9 cellular contexts compared by ENCODE assay signal in the genomic region with DNA sequence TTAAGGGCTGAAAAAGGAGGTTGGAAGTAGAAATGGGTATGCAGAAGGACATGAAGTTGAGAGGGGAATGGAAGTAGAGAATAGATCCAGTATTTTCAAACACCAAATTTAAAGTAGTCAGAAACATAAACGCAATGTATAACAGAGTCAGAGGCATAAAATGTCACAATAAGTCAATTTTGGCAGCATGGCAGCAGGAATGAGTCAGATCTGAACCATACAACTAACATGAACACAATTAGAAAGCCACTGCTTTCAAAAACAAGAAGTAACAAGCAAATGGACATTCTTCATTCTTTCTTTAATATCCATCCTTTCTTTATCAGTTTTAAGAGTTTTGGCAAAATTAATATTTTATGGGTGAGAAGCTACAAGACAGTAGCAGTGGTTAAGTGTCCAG. TPM values are rescaled to one million over a fixed set of nuclear protein-coding genes. Genes with fewer than 3 reads are reported as not detected.
DNase-seq lines count a peak whose midpoint lies in the region; ATAC-seq and TF ChIP-seq lines count a peak whose summit lies in the region.
"Had no signal": no experiment of that assay in that cellular context is flagged by ENCODE, and none has a peak within 500 bp of the region (broad histone marks: within the 10 kb centered on the region; RNA-seq: fewer than 3 reads in every experiment).

No MANE protein-coding gene starts in this region.

- H3F3A ChIP-seq in OCI-LY1 (ENCODE audit: insufficient read depth, low read length) (no peaks in the 10 kb centered on the region), smooth muscle cell (ENCODE audit: low read depth) (no peaks in the 10 kb centered on the region)

- H3K36me3 ChIP-seq in OCI-LY1 (ENCODE audit: insufficient read depth, low read length) (peaks cover 48% of the 10 kb centered on the region), smooth muscle cell (ENCODE audit: low read depth) (peaks cover 3% of the 10 kb centered on the region), sigmoid colon (peaks cover 0 to 9% (median 0%) of the 10 kb centered on the region in 4 donors)

- H2AFZ ChIP-seq in OCI-LY1 (ENCODE audit: low read length), result no peak overlapping the region
- H2AFZ ChIP-seq in smooth muscle cell (ENCODE audit: low read depth), result no peak overlapping the region

- peak overlapping the region; percentile 93 for H3K4me3 Mint-ChIP-seq in activated T-cell treated with anti-CD3 and anti-CD28 coated beads, Interleukin-2, amount 50 U/mL, for 4 hours

- no peaks in the 10 kb centered on the region for H3K9me3 ChIP-seq in OCI-LY1 (ENCODE audit: low read length)
- H3K9me3 ChIP-seq in smooth muscle cell (replicated peaks; ENCODE audit: low read depth), result no peaks in the 10 kb centered on the region
- no peaks in the 10 kb centered on the region for H3K9me3 ChIP-seq in sigmoid colon
- H3K9me3 ChIP-seq: tibial nerve had no signal

- H3K27ac ChIP-seq in OCI-LY1 (ENCODE audit: low read depth, low read length, poor library complexity, severe bottlenecking) (no peak overlapping the region), coronary artery (no peak overlapping the region), smooth muscle cell (ENCODE audit: low read depth) (peak overlapping the region; percentile 16), sigmoid colon (no peak overlapping the region)
- H3K27ac ChIP-seq: tibial nerve had no signal

- H3K27me3 ChIP-seq in OCI-LY1 (ENCODE audit: insufficient read depth, low read length) (no peaks in the 10 kb centered on the region), smooth muscle cell (ENCODE audit: low read depth) (no peaks in the 10 kb centered on the region), sigmoid colon (no peaks in the 10 kb centered on the region)
- H3K27me3 ChIP-seq: tibial nerve had no signal

- H3K79me2 ChIP-seq in OCI-LY1 (ENCODE audit: insufficient read depth, low read length), result peaks cover 72% of the 10 kb centered on the region
- H3K79me2 ChIP-seq in smooth muscle cell (ENCODE audit: low read depth), result peaks cover 81% of the 10 kb centered on the region

- no peak for TF ChIP-seq POLR2A in sigmoid colon (IDR thresholded peaks at IDR 0.05)

- H3K4me2 ChIP-seq in OCI-LY1 (ENCODE audit: low read length), result peak overlapping the region; percentile 92
- H3K4me2 ChIP-seq in smooth muscle cell, result peak overlapping the region; percentile 96

- no peak for DNase-seq in activated T-cell treated with anti-CD3 and anti-CD28 coated beads, Interleukin-2, amount 50 U/mL, for 4 hours
- DNase-seq in activated T-cell treated with anti-CD3 and anti-CD28 coated beads, Interleukin-2, amount 50 U/mL, for 48 hours, result no peak
- DNase-seq in coronary artery (ENCODE audit: low spot score) (no peak), smooth muscle cell (lab: John Stamatoyannopoulos, UW; ENCODE audit: unreplicated experiment) (no peak), NCI-H510A (lab: John Stamatoyannopoulos, UW) (no peak), sigmoid colon (no peak), NCI-H128 (lab: John Stamatoyannopoulos, UW; ENCODE audit: unreplicated experiment) (no peak)

- intact Hi-C loops in sigmoid colon (cut with DNase I), result no loop called here

- H3K27me3 Mint-ChIP-seq in activated T-cell treated with anti-CD3 and anti-CD28 coated beads, Interleukin-2, amount 50 U/mL, for 4 hours (ENCODE audit: low read depth), result no peaks in the 10 kb centered on the region

- H3K4me1 Mint-ChIP-seq in activated T-cell treated with anti-CD3 and anti-CD28 coated beads, Interleukin-2, amount 50 U/mL, for 4 hours (ENCODE audit: low read depth), result peaks cover 65% of the 10 kb centered on the region

- peaks cover 34% of the 10 kb centered on the region for H3K36me3 Mint-ChIP-seq in activated T-cell treated with anti-CD3 and anti-CD28 coated beads, Interleukin-2, amount 50 U/mL, for 4 hours (ENCODE audit: insufficient read depth)

- no peak for ATAC-seq in activated T-cell treated with anti-CD3 and anti-CD28 coated beads, Interleukin-2, amount 50 U/mL, for 4 hours

- TF ChIP-seq EP300 in sigmoid colon (IDR thresholded peaks at IDR 0.05), result no peak

- H3K9me3 Mint-ChIP-seq in activated T-cell treated with anti-CD3 and anti-CD28 coated beads, Interleukin-2, amount 50 U/mL, for 4 hours, result peaks cover 6% of the 10 kb centered on the region

- TF ChIP-seq CTCF in OCI-LY1 (IDR thresholded peaks at IDR 0.05; ENCODE audit: low read length), result no peak
- TF ChIP-seq CTCF in coronary artery (IDR thresholded peaks at IDR 0.05), result no peak
- TF ChIP-seq CTCF in smooth muscle cell (IDR thresholded peaks at IDR 0.05; ENCODE audit: borderline replicate concordance, insufficient read depth, poor library complexity, severe bottlenecking), result no peak
- TF ChIP-seq CTCF in sigmoid colon (IDR thresholded peaks at IDR 0.05), result no peak

- H3K9ac ChIP-seq in OCI-LY1 (ENCODE audit: low read length) (peak overlapping the region; percentile 83), smooth muscle cell (ENCODE audit: low read depth) (no peak overlapping the region)

- 90% methylated on average over 1 of the region's 1 CpG for WGBS in smooth muscle cell (ENCODE audit: low lambda C conversion rate)
- WGBS in sigmoid colon, 2 donors, result 76 to 81% methylated on average over 1 of the region's 1 CpG

- no peaks in the 10 kb centered on the region for H3K9me2 ChIP-seq in OCI-LY1 (ENCODE audit: low read depth, low read length)

- peaks cover 40% of the 10 kb centered on the region for H3K4me1 ChIP-seq in OCI-LY1 (ENCODE audit: insufficient read depth, low read length, severe bottlenecking)
- H3K4me1 ChIP-seq in smooth muscle cell (ENCODE audit: low read depth), result peaks cover 27% of the 10 kb centered on the region
- H3K4me1 ChIP-seq in sigmoid colon, result peaks cover 0 to 45% (median 31%) of the 10 kb centered on the region in 4 donors

- H4K20me1 ChIP-seq in OCI-LY1 (ENCODE audit: insufficient read depth, low read length), result no peaks in the 10 kb centered on the region
- peaks cover 70% of the 10 kb centered on the region for H4K20me1 ChIP-seq in smooth muscle cell (ENCODE audit: low read depth)

- peak overlapping the region; percentile 92 for H3K4me3 ChIP-seq in OCI-LY1 (ENCODE audit: low read depth, low read length, poor library complexity, severe bottlenecking)
- H3K4me3 ChIP-seq in coronary artery, result peak overlapping the region; percentile 96
- H3K4me3 ChIP-seq in smooth muscle cell, result peak overlapping the region; percentile 76
- H3K4me3 ChIP-seq in sigmoid colon, result no peak overlapping the region
- H3K4me3 ChIP-seq: tibial nerve had no signal

RNA-seq across cellular contexts. Expression of gene CHORDC1, which starts 2.5 kb away (rescaled TPM):
- 100 to 1,000 TPM; 134 to 167 (median 149) TPM for total RNA-seq in activated T-cell treated with anti-CD3 and anti-CD28 coated beads, Interleukin-2, amount 50 U/mL, for 4 hours
- total RNA-seq in smooth muscle cell (62.4 and 79.2 TPM in 2 replicates), sigmoid colon (10 to 100 TPM; 50.4 to 78.2 (median 63.3) TPM)
- polyA plus RNA-seq in smooth muscle cell (22.3 and 23.0 TPM in 2 replicates), sigmoid colon (10 to 100 TPM in 2 of 3 donors, 1 to 10 TPM in 1; 7.2 to 20.6 (median 13.9) TPM)

Comparison
In these comparisons a context has a peak if more than half of its experiments do, and no peak if none do; other contexts are left out.
1. H3K4me3 ChIP-seq: peak in OCI-LY1 (single experiment), coronary artery (single experiment) and smooth muscle cell (single experiment); none in sigmoid colon (0 of 4).